16 cellular contexts compared by ENCODE assay signal in the genomic region with DNA sequence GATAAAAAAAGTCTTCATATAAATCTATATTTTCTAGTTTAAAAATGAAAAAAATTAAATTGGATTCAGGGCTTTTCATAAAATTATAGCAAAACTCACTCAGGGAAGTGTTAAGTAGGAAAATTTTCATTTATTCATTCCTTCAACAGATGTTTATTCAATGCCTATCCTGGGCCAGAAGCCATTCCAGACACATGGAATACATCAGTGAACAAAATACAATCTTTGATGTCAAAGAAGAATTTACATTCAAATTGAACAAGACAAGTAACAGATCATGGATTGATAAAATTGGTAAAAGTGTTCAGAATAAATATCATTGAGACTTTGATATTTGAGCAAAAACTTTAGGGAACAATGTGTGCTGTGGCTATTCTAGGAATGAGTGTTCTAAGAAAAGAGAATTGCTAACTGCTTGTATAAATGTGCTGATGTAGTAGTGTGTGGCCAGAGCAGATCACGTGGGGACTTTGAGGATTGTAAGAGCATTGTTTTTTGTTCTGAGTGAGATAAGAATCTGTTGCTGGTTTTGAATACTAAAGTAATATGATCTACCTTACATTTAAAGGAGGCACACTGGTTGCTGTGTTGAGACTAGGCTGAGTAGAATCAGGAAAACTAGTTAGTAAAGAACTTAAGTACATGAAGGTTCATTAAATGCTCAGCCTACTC.
DNase-seq lines count a peak whose midpoint lies in the region; ATAC-seq, FAIRE-seq and TF ChIP-seq lines count a peak whose summit lies in the region.
"Had no signal": no experiment of that assay in that cellular context is flagged by ENCODE, and none has a peak within 500 bp of the region (broad histone marks: within the 10 kb centered on the region; RNA-seq: fewer than 3 reads in every experiment).

No MANE protein-coding gene starts in this region.

- H3K4me1 ChIP-seq in HAP-1 (peaks cover 9% of the 10 kb centered on the region), pancreas (no peaks in the 10 kb centered on the region)

- intact Hi-C loops in pancreas (cut with DNase I): no loop called here
- intact Hi-C loops in activated CD8-positive, alpha-beta T cell treated with anti-CD3 and anti-CD28 coated beads for 36 hours (cut with micrococcal nuclease): no loop called here

- CTCF ChIA-PET in activated CD8-positive, alpha-beta T cell treated with anti-CD3 and anti-CD28 coated beads for 36 hours (lab: Charles Lee): no interaction called here

- WGBS in pancreas, 2 donors: 16 to 22% methylated on average over 1 of the region's 1 CpG

- no peak overlapping the region for H3K4me3 Mint-ChIP-seq in activated CD8-positive, alpha-beta T cell treated with anti-CD3 and anti-CD28 coated beads for 36 hours
- H3K4me3 Mint-ChIP-seq: memory B cell; stimulated activated memory B cell treated with anti-CD40 and anti-IgM and Interleukin-4, amounts not matched to agents 10 μg/mL and 1 μg/mL and 100 μg/mL, for 72 hours had no signal

- H3K36me3 ChIP-seq in HAP-1 (replicated peaks) (no peaks in the 10 kb centered on the region), pancreas (no peaks in the 10 kb centered on the region)

- TF ChIP-seq CTCF in fibroblast of pulmonary artery (IDR thresholded peaks at IDR 0.05; ENCODE audit: low read length, missing control alignments) (no peak), pancreas (IDR thresholded peaks at IDR 0.05) (no peak)
- no peak for TF ChIP-seq CTCF in activated CD8-positive, alpha-beta T cell treated with anti-CD3 and anti-CD28 coated beads for 36 hours (IDR thresholded peaks at IDR 0.05)

- FAIRE-seq in pancreas (lab: Jason Lieb, UNC): peak; percentile 80

- no peaks in the 10 kb centered on the region for H3K4me1 Mint-ChIP-seq in activated CD8-positive, alpha-beta T cell treated with anti-CD3 and anti-CD28 coated beads for 36 hours (ENCODE audit: low read depth)
- H3K4me1 Mint-ChIP-seq: memory B cell; stimulated activated memory B cell treated with anti-CD40 and anti-IgM and Interleukin-4, amounts not matched to agents 10 μg/mL and 1 μg/mL and 100 μg/mL, for 72 hours had no signal

- ATAC-seq in pancreas (no peak), GM19395 (IDR thresholded peaks at IDR 0.05; ENCODE audit: unreplicated experiment) (no peak)
- no peak for ATAC-seq in activated CD8-positive, alpha-beta T cell treated with anti-CD3 and anti-CD28 coated beads for 36 hours
- ATAC-seq: stimulated activated memory B cell treated with anti-CD40 and anti-IgM and Interleukin-4, amounts not matched to agents 10 μg/mL and 1 μg/mL and 100 μg/mL, for 72 hours had no signal

- H3K27ac ChIP-seq in pancreas: no peak overlapping the region

- H3K9me3 Mint-ChIP-seq in activated CD8-positive, alpha-beta T cell treated with anti-CD3 and anti-CD28 coated beads for 36 hours: no peaks in the 10 kb centered on the region
- H3K9me3 Mint-ChIP-seq: stimulated activated memory B cell treated with anti-CD40 and anti-IgM and Interleukin-4, amounts not matched to agents 10 μg/mL and 1 μg/mL and 100 μg/mL, for 72 hours had no signal

- in situ Hi-C loops in HAP-1 (cut with MboI; ENCODE audit: low sequenced_read_pairs): no loop called here

- H3K36me3 Mint-ChIP-seq in activated CD8-positive, alpha-beta T cell treated with anti-CD3 and anti-CD28 coated beads for 36 hours (ENCODE audit: low read depth): no peaks in the 10 kb centered on the region
- H3K36me3 Mint-ChIP-seq: memory B cell; stimulated activated memory B cell treated with anti-CD40 and anti-IgM and Interleukin-4, amounts not matched to agents 10 μg/mL and 1 μg/mL and 100 μg/mL, for 72 hours had no signal

- no peaks in the 10 kb centered on the region for H3K27me3 Mint-ChIP-seq in activated CD8-positive, alpha-beta T cell treated with anti-CD3 and anti-CD28 coated beads for 36 hours
- H3K27me3 Mint-ChIP-seq: memory B cell; progenitor cell of endocrine pancreas; stimulated activated memory B cell treated with anti-CD40 and anti-IgM and Interleukin-4, amounts not matched to agents 10 μg/mL and 1 μg/mL and 100 μg/mL, for 72 hours had no signal

- POLR2A ChIA-PET in activated CD8-positive, alpha-beta T cell treated with anti-CD3 and anti-CD28 coated beads for 36 hours (lab: Charles Lee): no interaction called here

- H3K27me3 ChIP-seq in HAP-1 (ENCODE audit: low read depth): no peaks in the 10 kb centered on the region
- peaks cover 0 to 1% (median 0%) of the 10 kb centered on the region in 4 donors for H3K27me3 ChIP-seq in pancreas

- H3K9me3 ChIP-seq in HAP-1 (no peaks in the 10 kb centered on the region), pancreas (no peaks in the 10 kb centered on the region)

- H3K4me3 ChIP-seq in HAP-1 (no peak overlapping the region), fibroblast of pulmonary artery (replicated peaks; ENCODE audit: low read depth, low read length) (no peak overlapping the region), pancreas (no peak overlapping the region)

- DNase-seq in HAP-1 (ENCODE audit: low spot score in 2 of 2) (peak; percentile 35 to 76), SK-N-DZ (ENCODE audit: low spot score) (peak; percentile 96), fibroblast of pulmonary artery (ENCODE audit: low read depth) (peak; percentile 29), pancreas (no peak), NCI-H82 treated with DMSO at 0.1 percent for 48 hours (lab: John Stamatoyannopoulos, UW; ENCODE audit: unreplicated experiment) (no peak), dedifferentiated amniotic fluid mesenchymal stem cell (ENCODE audit: extremely low spot score) (no peak)
- no peak for DNase-seq in activated CD8-positive, alpha-beta T cell treated with anti-CD3 and anti-CD28 coated beads for 36 hours
- DNase-seq: activated CD8-positive, alpha-beta memory T cell treated with anti-CD3 and anti-CD28 coated beads for 24 hours; activated gamma-delta T cell; MV-4-11; NCI-H446; T-helper 9 cell had no signal

- no peak overlapping the region for H3K27ac Mint-ChIP-seq in activated CD8-positive, alpha-beta T cell treated with anti-CD3 and anti-CD28 coated beads for 36 hours
- H3K27ac Mint-ChIP-seq: memory B cell; progenitor cell of endocrine pancreas; stimulated activated memory B cell treated with anti-CD40 and anti-IgM and Interleukin-4, amounts not matched to agents 10 μg/mL and 1 μg/mL and 100 μg/mL, for 72 hours had no signal

Comparison
In these comparisons a context has a peak if more than half of its experiments do, and no peak if none do; other contexts are left out.
1. DNase-seq: peak in HAP-1 (2 of 2), SK-N-DZ (single experiment) and fibroblast of pulmonary artery (single experiment); none in pancreas (0 of 6), NCI-H82 treated with DMSO at 0.1 percent for 48 hours (single experiment), activated CD8-positive, alpha-beta T cell treated with anti-CD3 and anti-CD28 coated beads for 36 hours (single experiment) and dedifferentiated amniotic fluid mesenchymal stem cell (single experiment).